ENCODE assay signal across 21 cellular contexts in genomic region chr13:41487222-41487621, GRCh38.
"Had no signal": no experiment of that assay in that cellular context is flagged by ENCODE, and none has a peak within 500 bp of the region (broad histone marks: within the 10 kb centered on the region; RNA-seq: fewer than 3 reads in every experiment).

No MANE protein-coding gene starts in this region.

- FAIRE-seq: K562, RCC 7860 had no signal

- H3K27me3 Mint-ChIP-seq: activated naive CD4-positive, alpha-beta T cell treated with anti-CD3 and anti-CD28 coated beads, Interleukin-2, amount 50 U/mL, for 24 hours; T-helper 17 cell had no signal

- DNase-seq: activated CD4-positive, CD25-positive, alpha-beta regulatory T cell; activated effector memory CD4-positive, alpha-beta T cell treated with Interleukin-2 at 50 U/mL for 16 hours; activated naive CD4-positive, alpha-beta T cell; activated T-cell treated with anti-CD3 and anti-CD28 coated beads for 4 hours; brain microvascular endothelial cell; Karpas-422; MM.1S; NCI-H1105; NCI-H1436; NCI-H1694 treated with DMSO at 0.1 percent for 48 hours; NCI-H2029 treated with DMSO at 0.1 percent for 48 hours; NCI-H510A treated with DMSO at 0.1 percent for 48 hours; PC-3; SHP77; T-helper 17 cell; T-helper 9 cell had no signal

- H3K4me3 Mint-ChIP-seq: T-helper 17 cell had no signal

- H3K27ac Mint-ChIP-seq: T-helper 17 cell had no signal

- ATAC-seq: K562, PC-3, T-helper 17 cell had no signal

- H3K27me3 ChIP-seq: brain microvascular endothelial cell, SJSA1 had no signal

- H3K27ac ChIP-seq: brain microvascular endothelial cell, SJSA1, VCaP had no signal

- H3K9me3 ChIP-seq: SJSA1 had no signal
